Comparison of ENCODE assay signal across 16 cellular contexts in the genomic region with DNA sequence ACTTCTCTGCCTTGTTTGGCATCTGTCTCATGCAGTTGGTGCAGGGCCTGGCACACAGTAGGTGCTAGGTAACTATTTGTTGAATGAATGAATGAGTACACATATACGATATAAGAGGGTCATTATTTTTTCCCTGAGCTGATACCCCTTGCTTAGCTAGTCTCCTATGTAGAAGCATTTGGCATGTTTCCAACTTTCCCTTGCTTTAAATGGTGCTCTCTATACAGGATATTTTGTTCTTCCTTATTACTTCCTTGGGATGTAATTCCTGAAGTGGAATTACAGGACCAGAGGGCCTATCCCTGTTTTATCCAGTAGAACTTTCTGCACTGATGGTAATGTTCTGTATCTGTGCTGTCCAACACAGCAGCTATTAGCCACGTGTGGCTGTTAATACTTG.
DNase-seq lines count a peak whose midpoint lies in the region; ATAC-seq and TF ChIP-seq lines count a peak whose summit lies in the region.
"Had no signal": no experiment of that assay in that cellular context is flagged by ENCODE, and none has a peak within 500 bp of the region (broad histone marks: within the 10 kb centered on the region; RNA-seq: fewer than 3 reads in every experiment).

No MANE protein-coding gene starts in this region.

- no peaks in the 10 kb centered on the region for H3K9me3 ChIP-seq in RWPE2 (ENCODE audit: severe bottlenecking)
- no peaks in the 10 kb centered on the region for H3K9me3 ChIP-seq in breast epithelium

- ATAC-seq in RWPE2 (ENCODE audit: low read depth) (no peak), HG03045 (IDR thresholded peaks at IDR 0.05; ENCODE audit: unreplicated experiment) (no peak)
- ATAC-seq: HepG2, Panc1, Right ventricle myocardium inferior, T-helper 17 cell had no signal

- H3K36me3 ChIP-seq in RWPE2 (ENCODE audit: low read depth) (no peaks in the 10 kb centered on the region), breast epithelium (no peaks in the 10 kb centered on the region)

- no peak overlapping the region for H3K4me3 ChIP-seq in RWPE2 (ENCODE audit: severe bottlenecking)
- no peak overlapping the region for H3K4me3 ChIP-seq in fibroblast of pulmonary artery (replicated peaks; ENCODE audit: low read depth, low read length)
- H3K4me3 ChIP-seq in breast epithelium, result no peak overlapping the region

- no peak for TF ChIP-seq POLR2A in breast epithelium (IDR thresholded peaks at IDR 0.05)

- H3K27ac ChIP-seq in RWPE2 (ENCODE audit: poor library complexity, severe bottlenecking) (peak overlapping the region; percentile 69), breast epithelium (no peak overlapping the region)

- DNase-seq in DMS153 treated with DMSO at 0.1 percent for 48 hours (lab: John Stamatoyannopoulos, UW; ENCODE audit: unreplicated experiment) (peak; percentile 3), DMS153 (lab: John Stamatoyannopoulos, UW) (no peak), NCI-H510A treated with DMSO at 0.1 percent for 48 hours (lab: John Stamatoyannopoulos, UW) (peak; percentile 2), NCI-H510A (lab: John Stamatoyannopoulos, UW) (no peak), RWPE2 (ENCODE audit: low spot score) (no peak), fibroblast of pulmonary artery (ENCODE audit: low read depth) (peak; percentile 7), breast epithelium (ENCODE audit: low spot score in 2 of 2) (no peak)
- DNase-seq: 8988T, KG1, NCI-H1436 treated with DMSO at 0.1 percent for 48 hours, NCI-H446 treated with DMSO at 0.1 percent for 48 hours, T-helper 17 cell had no signal

- H3K4me1 ChIP-seq in RWPE2 (ENCODE audit: insufficient read depth, poor library complexity, severe bottlenecking), result peaks cover 24% of the 10 kb centered on the region
- H3K4me1 ChIP-seq in breast epithelium, result no peaks in the 10 kb centered on the region

- H3K27me3 ChIP-seq in RWPE2 (ENCODE audit: insufficient read depth, poor library complexity, severe bottlenecking) (no peaks in the 10 kb centered on the region), breast epithelium (no peaks in the 10 kb centered on the region)

- no peak for TF ChIP-seq CTCF in RWPE2 (IDR thresholded peaks at IDR 0.05; ENCODE audit: poor library complexity, severe bottlenecking)
- TF ChIP-seq CTCF in fibroblast of pulmonary artery (IDR thresholded peaks at IDR 0.05; ENCODE audit: low read length, missing control alignments), result no peak
- TF ChIP-seq CTCF in breast epithelium (IDR thresholded peaks at IDR 0.05), result no peak

- intact Hi-C loops in breast epithelium (cut with DNase I; ENCODE audit: low total_unique reads), result no loop called here

Comparison
In these comparisons a context has a peak if more than half of its experiments do, and no peak if none do; other contexts are left out.
1. DNase-seq: peak in DMS153 treated with DMSO at 0.1 percent for 48 hours (single experiment), NCI-H510A treated with DMSO at 0.1 percent for 48 hours (single experiment) and fibroblast of pulmonary artery (single experiment); none in DMS153 (single experiment), NCI-H510A (single experiment), RWPE2 (single experiment) and breast epithelium (0 of 2).